ENCODE assay signal across 17 cellular contexts in genomic region chr19:17307876-17308377, GRCh38. TPM values are rescaled to one million over a fixed set of nuclear protein-coding genes. Genes with fewer than 3 reads are reported as not detected.
DNase-seq lines count a peak whose midpoint lies in the region; ATAC-seq and TF ChIP-seq lines count a peak whose summit lies in the region.
"Had no signal": no experiment of that assay in that cellular context is flagged by ENCODE, and none has a peak within 500 bp of the region (broad histone marks: within the 10 kb centered on the region; RNA-seq: fewer than 3 reads in every experiment).

No MANE protein-coding gene starts in this region.

- no peak overlapping the region for H2BK12ac ChIP-seq in trophoblast cell (ENCODE audit: low read length)

- H3K9me3 Mint-ChIP-seq in activated CD4-positive, alpha-beta T cell treated with anti-CD3 and anti-CD28 coated beads for 36 hours (ENCODE audit: low read depth): no peaks in the 10 kb centered on the region
- H3K9me3 Mint-ChIP-seq in chondrocyte (ENCODE audit: low read depth): no peaks in the 10 kb centered on the region

- H3K9me2 ChIP-seq in OCI-LY1 (ENCODE audit: low read depth, low read length): no peaks in the 10 kb centered on the region

- H3K9ac ChIP-seq in OCI-LY1 (ENCODE audit: low read length) (no peak overlapping the region), trophoblast cell (ENCODE audit: low read length) (no peak overlapping the region)

- H3K9me3 ChIP-seq in OCI-LY1 (ENCODE audit: low read length): no peaks in the 10 kb centered on the region
- peaks cover 2% of the 10 kb centered on the region for H3K9me3 ChIP-seq in trophoblast cell (ENCODE audit: insufficient read depth, low read depth, low read length)
- H3K9me3 ChIP-seq in WERI-Rb-1 (ENCODE audit: severe bottlenecking): no peaks in the 10 kb centered on the region
- H3K9me3 ChIP-seq: A549, thoracic aorta had no signal

- H3K36me3 ChIP-seq in OCI-LY1 (ENCODE audit: insufficient read depth, low read length) (peaks cover 11% of the 10 kb centered on the region; the same call in 1 of the 2 replicates), trophoblast cell (ENCODE audit: control insufficient read depth in 1 of 2, insufficient read depth in 2 of 2, low read length in 2 of 2) (peaks cover 1 to 6% of the 10 kb centered on the region in 2 experiments), WERI-Rb-1 (peaks cover 7% of the 10 kb centered on the region)
- H3K36me3 ChIP-seq: thoracic aorta had no signal

- no peak overlapping the region for H2AK5ac ChIP-seq in trophoblast cell (ENCODE audit: low read length)

- peak overlapping the region; percentile 86 for H3K4me3 Mint-ChIP-seq in activated CD4-positive, alpha-beta T cell treated with anti-CD3 and anti-CD28 coated beads for 36 hours
- H3K4me3 Mint-ChIP-seq in chondrocyte (ENCODE audit: unreplicated experiment): no peak overlapping the region

- peaks cover 38% of the 10 kb centered on the region for H3K4me1 ChIP-seq in OCI-LY1 (ENCODE audit: insufficient read depth, low read length, severe bottlenecking)
- peaks cover 37 to 50% of the 10 kb centered on the region in 2 experiments for H3K4me1 ChIP-seq in trophoblast cell (ENCODE audit: control insufficient read depth in 1 of 2, insufficient read depth in 2 of 2, low read length in 2 of 2)

- peaks cover 6% of the 10 kb centered on the region; the same call in 1 of the 2 replicates for H3F3A ChIP-seq in OCI-LY1 (ENCODE audit: insufficient read depth, low read length)

- H3K27me3 Mint-ChIP-seq in activated CD4-positive, alpha-beta T cell treated with anti-CD3 and anti-CD28 coated beads for 36 hours: no peaks in the 10 kb centered on the region
- no peaks in the 10 kb centered on the region for H3K27me3 Mint-ChIP-seq in chondrocyte (ENCODE audit: low read depth)

- POLR2A ChIA-PET in activated CD4-positive, alpha-beta T cell treated with anti-CD3 and anti-CD28 coated beads for 36 hours (lab: Charles Lee): interaction anchor here (0.7 to 1.8 kb wide), 2 partner anchors 27 to 34 kb away, joined by 3 to 11 read pairs; partner anchors contain the start of gene ANO8

- H3K18ac ChIP-seq in trophoblast cell (ENCODE audit: low read length): no peak overlapping the region

- H2BK5ac ChIP-seq in trophoblast cell (ENCODE audit: low read depth, low read length, poor library complexity): no peak overlapping the region

- no peak overlapping the region for H4K91ac ChIP-seq in trophoblast cell (ENCODE audit: low read depth, low read length)

- DNase-seq in activated CD4-positive, alpha-beta T cell treated with anti-CD3 and anti-CD28 coated beads for 36 hours: no peak
- DNase-seq in activated CD4-positive, alpha-beta T cell treated with anti-CD3 and anti-CD28 coated beads for 4 hours: no peak
- DNase-seq in chondrocyte (ENCODE audit: low spot score): no peak
- peak in 1 of 2 donors; percentile 44 for DNase-seq in trophoblast cell
- DNase-seq in WERI-Rb-1: no peak
- DNase-seq: cerebellar nuclear complex, DMS 273 treated with DMSO at 0.1 percent for 48 hours, hippocampal formation, KG1, NCI-H1694, NCI-H69, Right ventricle myocardium superior had no signal

- no peak for ATAC-seq in activated CD4-positive, alpha-beta T cell treated with anti-CD3 and anti-CD28 coated beads for 36 hours
- ATAC-seq in HG03342 (IDR thresholded peaks at IDR 0.05; ENCODE audit: unreplicated experiment) (no peak), HG02798 (IDR thresholded peaks at IDR 0.05; ENCODE audit: poor library complexity, unreplicated experiment) (no peak)
- ATAC-seq: A549 had no signal

- H3K14ac ChIP-seq in trophoblast cell (ENCODE audit: low read length): no peak overlapping the region

- peaks cover 49% of the 10 kb centered on the region for H3K4me1 Mint-ChIP-seq in activated CD4-positive, alpha-beta T cell treated with anti-CD3 and anti-CD28 coated beads for 36 hours
- H3K4me1 Mint-ChIP-seq in chondrocyte (ENCODE audit: low read depth): peaks cover 65% of the 10 kb centered on the region

- peak overlapping the region; percentile 1 for H3K27ac Mint-ChIP-seq in activated CD4-positive, alpha-beta T cell treated with anti-CD3 and anti-CD28 coated beads for 36 hours
- peak overlapping the region; percentile 8 for H3K27ac Mint-ChIP-seq in chondrocyte (ENCODE audit: unreplicated experiment)

- peaks cover 31% of the 10 kb centered on the region for H3K79me1 ChIP-seq in trophoblast cell (ENCODE audit: low read length)

- TF ChIP-seq CTCF in OCI-LY1 (IDR thresholded peaks at IDR 0.05; ENCODE audit: low read length) (no peak), chondrocyte (IDR thresholded peaks at IDR 0.05) (no peak), WERI-Rb-1 (IDR thresholded peaks at IDR 0.05; ENCODE audit: low read depth, low read length) (no peak)

- intact Hi-C loops in activated CD4-positive, alpha-beta T cell treated with anti-CD3 and anti-CD28 coated beads for 36 hours (cut with DNase I, micrococcal nuclease): loop anchor here in 1 of 2 experiments (2.0 to 5.0 kb wide), 2 partner anchors 83 to 766 kb away; partner anchors contain the start of gene CHERP

- peaks cover 13% of the 10 kb centered on the region for H3K79me2 ChIP-seq in OCI-LY1 (ENCODE audit: insufficient read depth, low read length)
- peaks cover 21% of the 10 kb centered on the region for H3K79me2 ChIP-seq in trophoblast cell (ENCODE audit: control insufficient read depth, insufficient read depth, low read length, poor library complexity)

- H4K12ac ChIP-seq in trophoblast cell (ENCODE audit: low read depth, low read length): no peak overlapping the region

- no CpG with 5 or more reads among the region's 8 CpGs for WGBS in trophoblast cell (ENCODE audit: extremely low coverage, insufficient coverage, insufficient read length)

- H4K20me1 ChIP-seq in OCI-LY1 (ENCODE audit: insufficient read depth, low read length): no peaks in the 10 kb centered on the region

- H2AFZ ChIP-seq in OCI-LY1 (ENCODE audit: low read length): no peak overlapping the region
- no peak overlapping the region for H2AFZ ChIP-seq in trophoblast cell (ENCODE audit: insufficient read depth, low read length, poor library complexity)

- CTCF ChIA-PET in activated CD4-positive, alpha-beta T cell treated with anti-CD3 and anti-CD28 coated beads for 36 hours (lab: Charles Lee): interaction anchor here (0.6 to 3.6 kb wide), 4 partner anchors 28 to 154 kb away, joined by 3 to 13 read pairs (median 4); no protein-coding TSS in a partner anchor

- H3K23ac ChIP-seq in trophoblast cell (ENCODE audit: low read length): no peak overlapping the region

- H3K27ac ChIP-seq in OCI-LY1 (ENCODE audit: low read depth, low read length, poor library complexity, severe bottlenecking) (peak overlapping the region; percentile 30), trophoblast cell (ENCODE audit: low read depth, low read length) (peak overlapping the region; percentile 18), WERI-Rb-1 (no peak overlapping the region)
- H3K27ac ChIP-seq: thoracic aorta had no signal

- peaks cover 6% of the 10 kb centered on the region for H3K36me3 Mint-ChIP-seq in activated CD4-positive, alpha-beta T cell treated with anti-CD3 and anti-CD28 coated beads for 36 hours (ENCODE audit: low read depth)
- H3K36me3 Mint-ChIP-seq in chondrocyte (ENCODE audit: low read depth): peaks cover 2% of the 10 kb centered on the region

- H4K8ac ChIP-seq in trophoblast cell (ENCODE audit: low read depth, low read length): no peak overlapping the region

- H3K4me3 ChIP-seq in OCI-LY1 (ENCODE audit: low read depth, low read length, poor library complexity, severe bottlenecking) (no peak overlapping the region), trophoblast cell (ENCODE audit: low read depth, low read length) (no peak overlapping the region), WERI-Rb-1 (ENCODE audit: low read depth, low read length) (no peak overlapping the region)
- H3K4me3 ChIP-seq: A549, thoracic aorta had no signal

- no peaks in the 10 kb centered on the region for H3K27me3 ChIP-seq in OCI-LY1 (ENCODE audit: insufficient read depth, low read length)
- no peaks in the 10 kb centered on the region for H3K27me3 ChIP-seq in trophoblast cell (ENCODE audit: insufficient read depth, low read length)
- H3K27me3 ChIP-seq in WERI-Rb-1 (ENCODE audit: insufficient read depth, low read depth, severe bottlenecking): no peaks in the 10 kb centered on the region

- H2BK120ac ChIP-seq in trophoblast cell (ENCODE audit: insufficient read depth, low read length, poor library complexity): no peak overlapping the region

- H3K4ac ChIP-seq in trophoblast cell (ENCODE audit: low read depth, low read length): no peak overlapping the region

- H3K4me2 ChIP-seq in OCI-LY1 (ENCODE audit: low read length) (no peak overlapping the region), trophoblast cell (ENCODE audit: low read length) (no peak overlapping the region)
- H3K4me2 ChIP-seq: A549 had no signal

RNA-seq across cellular contexts. Expression of gene DDA1, which starts 1.4 kb away (rescaled TPM):
- total RNA-seq in activated CD4-positive, alpha-beta T cell treated with anti-CD3 and anti-CD28 coated beads for 36 hours: 10 to 100 TPM; 26.2 to 39.6 TPM
- total RNA-seq in chondrocyte: 53.0 to 66.6 TPM (median 63.9 TPM) in 3 replicates
- polyA plus RNA-seq in trophoblast cell (2013): 196 and 214 TPM in 2 replicates

RNA-seq across cellular contexts. Expression of gene MRPL34, which starts 2.3 kb away (rescaled TPM):
- total RNA-seq in activated CD4-positive, alpha-beta T cell treated with anti-CD3 and anti-CD28 coated beads for 36 hours: 10 to 100 TPM; 72.0 to 88.6 TPM
- total RNA-seq in chondrocyte: 56.6 to 68.7 TPM (median 61.7 TPM) in 3 replicates
- 62.8 and 66.5 TPM in 2 replicates for polyA plus RNA-seq in trophoblast cell (2013)

RNA-seq across cellular contexts. Expression of gene ABHD8, which starts 4.7 kb away (rescaled TPM):
- 1 to 10 TPM; 6.1 to 8.0 TPM for total RNA-seq in activated CD4-positive, alpha-beta T cell treated with anti-CD3 and anti-CD28 coated beads for 36 hours
- total RNA-seq in chondrocyte: 3.5 to 6.6 TPM (median 5.9 TPM) in 3 replicates
- polyA plus RNA-seq in trophoblast cell (2013): 16.0 and 16.6 TPM in 2 replicates

RNA-seq across cellular contexts. Expression of gene ANKLE1, which starts 26.2 kb away (rescaled TPM):
- total RNA-seq in activated CD4-positive, alpha-beta T cell treated with anti-CD3 and anti-CD28 coated beads for 36 hours: 1 to 10 TPM; 2.9 to 3.1 TPM
- 0.38 to 0.57 TPM (median 0.53 TPM) in 3 replicates for total RNA-seq in chondrocyte
- polyA plus RNA-seq in trophoblast cell (2013): 1.0 and 1.1 TPM in 2 replicates

RNA-seq across cellular contexts. Expression of gene ANO8, which starts 26.7 kb away (rescaled TPM):
- 1 to 10 TPM; 4.2 to 4.8 TPM for total RNA-seq in activated CD4-positive, alpha-beta T cell treated with anti-CD3 and anti-CD28 coated beads for 36 hours
- total RNA-seq in chondrocyte: 16.7 to 18.9 TPM (median 16.8 TPM) in 3 replicates
- 7.8 TPM in 2 replicates for polyA plus RNA-seq in trophoblast cell (2013)
